Comparison of ENCODE assay signal across 9 cellular contexts in genomic region chr16:10039220-10040096, GRCh38.
A peak's percentile ranks its signal among the peaks of the same experiment; 100 is the strongest.
DNase-seq lines count a peak whose midpoint lies in the region; ATAC-seq, FAIRE-seq and TF ChIP-seq lines count a peak whose summit lies in the region.
"Had no signal": no experiment of that assay in that cellular context is flagged by ENCODE, and none has a peak within 500 bp of the region (broad histone marks: within the 10 kb centered on the region; RNA-seq: fewer than 3 reads in every experiment).

No MANE protein-coding gene starts in this region.

- H3K27me3 ChIP-seq in HepG2 (ENCODE audit: control insufficient read depth in 1 of 2, insufficient read depth in 2 of 2, low read length in 2 of 2) (peaks cover 0 to 7% of the 10 kb centered on the region in 2 experiments; a peak in 2 of 5 replicates), psoas muscle (ENCODE audit: insufficient read depth in 3 of 3, low read length in 2 of 3) (peaks cover 0 to 19% (median 4%) of the 10 kb centered on the region in 3 donors)

- H4K20me1 ChIP-seq in HepG2 (ENCODE audit: insufficient read depth, low read length): no peaks in the 10 kb centered on the region

- H3K9me3 ChIP-seq in HepG2 (ENCODE audit: low read length) (no peaks in the 10 kb centered on the region), psoas muscle (no peaks in the 10 kb centered on the region)

- TF ChIP-seq CTCF in coronary artery (IDR thresholded peaks at IDR 0.05) (no peak), HepG2 (CRISPR knock-in tag; IDR thresholded peaks at IDR 0.05) (peak; percentile 50), psoas muscle (IDR thresholded peaks at IDR 0.05) (no peak)

- H3K4me1 ChIP-seq in HepG2 (ENCODE audit: insufficient read depth, low read length): no peaks in the 10 kb centered on the region
- no peaks in the 10 kb centered on the region for H3K4me1 ChIP-seq in psoas muscle

- no peak for TF ChIP-seq EP300 in HepG2 (IDR thresholded peaks at IDR 0.05; ENCODE audit: low read depth in 2 of 2, low read length in 2 of 2)
- no peak for TF ChIP-seq EP300 in HepG2 (CRISPR knock-in tag; IDR thresholded peaks at IDR 0.05; ENCODE audit: borderline replicate concordance)

- H3K4me2 ChIP-seq in HepG2 (ENCODE audit: low read depth, low read length): no peak overlapping the region

- in situ Hi-C loops in ACHN (cut with HindIII; ENCODE audit: low pct_ligation_motif_present, low pct_unique_long_range_greater_than_20kb, low sequenced_read_pairs): no loop called here
- in situ Hi-C loops in HepG2 (cut with HindIII; ENCODE audit: extremely low pct_ligation_motif_present, low pct_unique_long_range_greater_than_20kb): no loop called here

- no peak overlapping the region for H3K9ac ChIP-seq in HepG2 (ENCODE audit: insufficient read depth, low read depth, low read length)

- H3K27ac ChIP-seq in coronary artery: no peak overlapping the region
- H3K27ac ChIP-seq in HepG2 (ENCODE audit: extremely low read length, insufficient read depth, low read length): no peak overlapping the region
- no peak overlapping the region for H3K27ac ChIP-seq in psoas muscle

- POLR2A ChIA-PET in HEK293T (lab: Yijun Ruan, JAX): no interaction called here
- POLR2A ChIA-PET in HepG2 (lab: Yijun Ruan, JAX): no interaction called here

- CTCF ChIA-PET in HEK293T (lab: Yijun Ruan, JAX): no interaction called here
- CTCF ChIA-PET in HepG2 (lab: Yijun Ruan, JAX; ENCODE audit: low intra/inter-chr PET ratio, low total read pairs): no interaction called here

- peak; percentile 47 for DNase-seq in ACHN
- peak; percentile 10 for DNase-seq in HEK293T (ENCODE audit: extremely low spot score)
- no peak for DNase-seq in coronary artery (ENCODE audit: low spot score)
- no peak for DNase-seq in HepG2 (ENCODE audit: low spot score)
- no peak for DNase-seq in stimulated activated naive CD8-positive, alpha-beta T cell treated with anti-CD3 and anti-CD28 coated beads, Interleukin-15, Interleukin-2, amounts not matched to agents 100 U/mL and 50 U/mL, for 24 hours
- no peak for DNase-seq in NCI-H345 treated with DMSO at 0.1 percent for 48 hours (lab: John Stamatoyannopoulos, UW; ENCODE audit: unreplicated experiment)
- no peak for DNase-seq in psoas muscle
- DNase-seq: stimulated activated CD4-positive, alpha-beta T cell treated with anti-CD3 and anti-CD28 coated beads, Interleukin-4, amount 100 ng/mL, for 24 hours had no signal

- no peak overlapping the region for H2AFZ ChIP-seq in HepG2 (ENCODE audit: low read length)

- ATAC-seq in HepG2 (peak; percentile 69), HG03097 (IDR thresholded peaks at IDR 0.05; ENCODE audit: low FRiP score, unreplicated experiment) (no peak), psoas muscle (no peak)
- ATAC-seq in stimulated activated naive CD8-positive, alpha-beta T cell treated with anti-CD3 and anti-CD28 coated beads, Interleukin-15, Interleukin-2, amounts not matched to agents 100 U/mL and 50 U/mL, for 24 hours: no peak

- FAIRE-seq in HepG2 (lab: Jason Lieb, UNC): peak; percentile 51

- no TSS peak for BruUV-seq in HepG2 (replicated peaks; lab: Mats Ljungman, UMichigan)

- no peak for TF ChIP-seq RAD21 in HepG2 (CRISPR knock-in tag; IDR thresholded peaks at IDR 0.05)

- no peak for TF ChIP-seq POLR2A in HepG2 (IDR thresholded peaks at IDR 0.05; ENCODE audit: insufficient read depth in 1 of 2, low read depth in 2 of 2, low read length in 2 of 2)

- H3K36me3 ChIP-seq in HepG2 (replicated peaks in 1 of 2; ENCODE audit: control insufficient read depth in 1 of 2, insufficient read depth in 2 of 2, low read length in 2 of 2) (no peaks in the 10 kb centered on the region), psoas muscle (ENCODE audit: insufficient read depth in 1 of 2, low read depth in 1 of 2) (no peaks in the 10 kb centered on the region)

- intact Hi-C loops in HepG2 (cut with micrococcal nuclease; ENCODE audit: unreplicated experiment): no loop called here
- intact Hi-C loops in psoas muscle (cut with DNase I): loop anchor here in 1 of 2 donors (10.0 kb wide), 1 partner anchor 65 kb away; no protein-coding TSS in a partner anchor

- no peaks in the 10 kb centered on the region for H3K79me2 ChIP-seq in HepG2 (ENCODE audit: insufficient read depth, low read length)

- 28% methylated on average over 28 of the region's 28 CpGs for WGBS in HepG2 (ENCODE audit: low lambda C conversion rate)
- 10 to 11% (median 10%) methylated on average over 17 to 28 of the region's 28 CpGs for WGBS in psoas muscle, 3 donors

- H3K4me3 ChIP-seq in coronary artery (peak overlapping the region; percentile 59), HepG2 (replicated peaks in 1 of 3; ENCODE audit: insufficient read depth in 1 of 3, low read depth in 2 of 3, low read length in 3 of 3) (no peak overlapping the region), psoas muscle (no peak overlapping the region)

TF ChIP-seq in HEK293T, 16 proteins besides CTCF, POLR2A, EP300 and RAD21:
- TF ChIP-seq SP1 (IDR thresholded peaks at IDR 0.05) (no peak), FOXK2 (IDR thresholded peaks at IDR 0.05) (no peak), ZNF384 (IDR thresholded peaks at IDR 0.05) (no peak), PKNOX1 (IDR thresholded peaks at IDR 0.05) (no peak), L3MBTL2 (conservative IDR thresholded peaks at IDR 0.05) (no peak), HDGF (IDR thresholded peaks at IDR 0.05; ENCODE audit: borderline replicate concordance) (no peak), FOXA1 (IDR thresholded peaks at IDR 0.05) (no peak), NFRKB (IDR thresholded peaks at IDR 0.05) (no peak), LEF1 (IDR thresholded peaks at IDR 0.05; ENCODE audit: borderline replicate concordance) (no peak), TARDBP (IDR thresholded peaks at IDR 0.05) (no peak), CTBP1 (IDR thresholded peaks at IDR 0.05; ENCODE audit: borderline replicate concordance) (no peak)

TF ChIP-seq in HepG2, 621 proteins besides CTCF, POLR2A, EP300 and RAD21 (continues in another document):
- no peak for TF ChIP-seq GFI1 (CRISPR knock-in tag; IDR thresholded peaks at IDR 0.05; ENCODE audit: borderline replicate concordance)
- no peak for TF ChIP-seq CEBPB (IDR thresholded peaks at IDR 0.05; ENCODE audit: borderline replicate concordance, low read depth, low read length)
- TF ChIP-seq, protein P1, sequence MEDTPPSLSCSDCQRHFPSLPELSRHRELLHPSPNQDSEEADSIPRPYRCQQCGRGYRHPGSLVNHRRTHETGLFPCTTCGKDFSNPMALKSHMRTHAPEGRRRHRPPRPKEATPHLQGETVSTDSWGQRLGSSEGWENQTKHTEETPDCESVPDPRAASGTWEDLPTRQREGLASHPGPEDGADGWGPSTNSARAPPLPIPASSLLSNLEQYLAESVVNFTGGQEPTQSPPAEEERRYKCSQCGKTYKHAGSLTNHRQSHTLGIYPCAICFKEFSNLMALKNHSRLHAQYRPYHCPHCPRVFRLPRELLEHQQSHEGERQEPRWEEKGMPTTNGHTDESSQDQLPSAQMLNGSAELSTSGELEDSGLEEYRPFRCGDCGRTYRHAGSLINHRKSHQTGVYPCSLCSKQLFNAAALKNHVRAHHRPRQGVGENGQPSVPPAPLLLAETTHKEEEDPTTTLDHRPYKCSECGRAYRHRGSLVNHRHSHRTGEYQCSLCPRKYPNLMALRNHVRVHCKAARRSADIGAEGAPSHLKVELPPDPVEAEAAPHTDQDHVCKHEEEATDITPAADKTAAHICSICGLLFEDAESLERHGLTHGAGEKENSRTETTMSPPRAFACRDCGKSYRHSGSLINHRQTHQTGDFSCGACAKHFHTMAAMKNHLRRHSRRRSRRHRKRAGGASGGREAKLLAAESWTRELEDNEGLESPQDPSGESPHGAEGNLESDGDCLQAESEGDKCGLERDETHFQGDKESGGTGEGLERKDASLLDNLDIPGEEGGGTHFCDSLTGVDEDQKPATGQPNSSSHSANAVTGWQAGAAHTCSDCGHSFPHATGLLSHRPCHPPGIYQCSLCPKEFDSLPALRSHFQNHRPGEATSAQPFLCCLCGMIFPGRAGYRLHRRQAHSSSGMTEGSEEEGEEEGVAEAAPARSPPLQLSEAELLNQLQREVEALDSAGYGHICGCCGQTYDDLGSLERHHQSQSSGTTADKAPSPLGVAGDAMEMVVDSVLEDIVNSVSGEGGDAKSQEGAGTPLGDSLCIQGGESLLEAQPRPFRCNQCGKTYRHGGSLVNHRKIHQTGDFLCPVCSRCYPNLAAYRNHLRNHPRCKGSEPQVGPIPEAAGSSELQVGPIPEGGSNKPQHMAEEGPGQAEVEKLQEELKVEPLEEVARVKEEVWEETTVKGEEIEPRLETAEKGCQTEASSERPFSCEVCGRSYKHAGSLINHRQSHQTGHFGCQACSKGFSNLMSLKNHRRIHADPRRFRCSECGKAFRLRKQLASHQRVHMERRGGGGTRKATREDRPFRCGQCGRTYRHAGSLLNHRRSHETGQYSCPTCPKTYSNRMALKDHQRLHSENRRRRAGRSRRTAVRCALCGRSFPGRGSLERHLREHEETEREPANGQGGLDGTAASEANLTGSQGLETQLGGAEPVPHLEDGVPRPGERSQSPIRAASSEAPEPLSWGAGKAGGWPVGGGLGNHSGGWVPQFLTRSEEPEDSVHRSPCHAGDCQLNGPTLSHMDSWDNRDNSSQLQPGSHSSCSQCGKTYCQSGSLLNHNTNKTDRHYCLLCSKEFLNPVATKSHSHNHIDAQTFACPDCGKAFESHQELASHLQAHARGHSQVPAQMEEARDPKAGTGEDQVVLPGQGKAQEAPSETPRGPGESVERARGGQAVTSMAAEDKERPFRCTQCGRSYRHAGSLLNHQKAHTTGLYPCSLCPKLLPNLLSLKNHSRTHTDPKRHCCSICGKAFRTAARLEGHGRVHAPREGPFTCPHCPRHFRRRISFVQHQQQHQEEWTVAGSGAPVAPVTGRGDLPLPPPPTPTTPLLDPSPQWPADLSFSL (CRISPR knock-in tag; IDR thresholded peaks at IDR 0.05): peak; percentile 77
- TF ChIP-seq HNRNPLL (IDR thresholded peaks at IDR 0.05; ENCODE audit: low read depth, low read length, poor library complexity, severe bottlenecking): peak; percentile 25
- peak; percentile 61 for TF ChIP-seq PCBP2 (optimal IDR thresholded peaks at IDR 0.05; ENCODE audit: low read depth, low read length, poor library complexity, severe bottlenecking)
- peak; percentile 19 for TF ChIP-seq CCAR2 (optimal IDR thresholded peaks at IDR 0.05; ENCODE audit: low read depth, low read length)
- TF ChIP-seq ZNF282 (IDR thresholded peaks at IDR 0.05; ENCODE audit: partially characterized antibody): no peak
- no peak for TF ChIP-seq PAX8 (CRISPR knock-in tag; IDR thresholded peaks at IDR 0.05; ENCODE audit: borderline replicate concordance)
- TF ChIP-seq MBD4 (IDR thresholded peaks at IDR 0.05; ENCODE audit: borderline replicate concordance, low read length): no peak
- 0 out of 2 replicates have a peak, but pooled peaks have one; percentile 20 for TF ChIP-seq STAG1 (CRISPR knock-in tag; IDR thresholded peaks at IDR 0.05)

Comparison
In these comparisons a context has a peak if more than half of its experiments do, and no peak if none do; other contexts are left out.
1. DNase-seq: peak in ACHN (single experiment) and HEK293T (single experiment); none in coronary artery (single experiment), HepG2 (single experiment), stimulated activated naive CD8-positive, alpha-beta T cell treated with anti-CD3 and anti-CD28 coated beads, Interleukin-15, Interleukin-2, amounts not matched to agents 100 U/mL and 50 U/mL, for 24 hours (single experiment), NCI-H345 treated with DMSO at 0.1 percent for 48 hours (single experiment) and psoas muscle (0 of 2).